In the genomic region with DNA sequence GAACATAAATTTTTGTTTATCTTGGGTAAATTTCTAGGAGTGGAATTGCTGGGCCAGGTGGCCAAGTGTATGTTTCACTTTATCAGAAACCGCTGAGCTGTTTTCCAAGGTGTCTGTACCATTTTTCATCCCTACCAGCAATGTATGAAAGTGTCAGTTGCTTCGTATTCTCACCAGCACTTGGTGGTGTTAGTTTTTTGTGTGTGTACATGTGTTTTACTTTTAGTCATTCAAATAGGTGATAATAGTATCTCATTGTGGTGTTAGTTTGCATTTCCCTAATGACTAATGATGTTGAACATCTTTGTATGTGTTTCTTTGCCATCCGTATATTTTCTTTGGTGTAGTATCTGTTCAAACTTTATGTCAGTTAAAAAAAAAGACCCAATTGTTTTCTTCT, we compare ENCODE assay signal across 23 cellular contexts.
DNase-seq lines count a peak whose midpoint lies in the region; ATAC-seq, FAIRE-seq and TF ChIP-seq lines count a peak whose summit lies in the region.
"Had no signal": no experiment of that assay in that cellular context is flagged by ENCODE, and none has a peak within 500 bp of the region (broad histone marks: within the 10 kb centered on the region; RNA-seq: fewer than 3 reads in every experiment).

No MANE protein-coding gene starts in this region.

- H3K79me2 ChIP-seq in PC-9 (ENCODE audit: low read depth): peaks cover 52% of the 10 kb centered on the region

- peaks cover 56% of the 10 kb centered on the region for H3F3A ChIP-seq in PC-9 (ENCODE audit: insufficient read depth, low read depth)

- ATAC-seq in HG03457 (IDR thresholded peaks at IDR 0.05; ENCODE audit: unreplicated experiment) (no peak), HG02610 (IDR thresholded peaks at IDR 0.05; ENCODE audit: unreplicated experiment) (no peak)
- ATAC-seq: GM12878 had no signal

- no peaks in the 10 kb centered on the region for H3K27me3 ChIP-seq in PC-9 (ENCODE audit: insufficient read depth, low read depth)
- H3K27me3 ChIP-seq: BE2C had no signal

- no peak overlapping the region for H3K4me3 ChIP-seq in PC-9
- H3K4me3 ChIP-seq: GM12878 had no signal

- POLR2A ChIA-PET in PC-9 (lab: Charles Lee; ENCODE audit: unreplicated experiment): interaction anchor here (0.6 kb wide), 2 partner anchors 66 to 155 kb away, joined by 3 to 8 read pairs; no protein-coding TSS in a partner anchor

- CTCF ChIA-PET in PC-9 (lab: Charles Lee): no interaction called here

- intact Hi-C loops in PC-9 (cut with micrococcal nuclease; ENCODE audit: unreplicated experiment): loop anchor here (5.0 kb wide), 1 partner anchor 467 kb away; no protein-coding TSS in a partner anchor

- H3K9me2 ChIP-seq in PC-9 (ENCODE audit: insufficient read depth): no peaks in the 10 kb centered on the region

- no peak overlapping the region for H2AFZ ChIP-seq in PC-9

- BruUV-seq in PC-9 (replicated peaks; lab: Mats Ljungman, UMichigan): no TSS peak

- H3K4me1 ChIP-seq in PC-9 (replicated peaks; ENCODE audit: insufficient read depth): peaks cover 79% of the 10 kb centered on the region
- H3K4me1 ChIP-seq: BE2C had no signal

- 0 out of 2 replicates have a peak overlapping the region, but pooled peaks have one; percentile 5 for H3K4me2 ChIP-seq in PC-9

- FAIRE-seq in HTR-8/SVneo (lab: Jason Lieb, UNC): peak; percentile 44
- FAIRE-seq: GM12878, GM19239, H1 had no signal

- no peaks in the 10 kb centered on the region for H4K20me1 ChIP-seq in PC-9 (ENCODE audit: insufficient read depth)

- no peak for TF ChIP-seq CTCF in PC-9 (conservative IDR thresholded peaks at IDR 0.05)

- peaks cover 24% of the 10 kb centered on the region for H3K36me3 ChIP-seq in PC-9 (ENCODE audit: low read depth)
- H3K36me3 ChIP-seq: BE2C had no signal

- DNase-seq in DMS153 (lab: John Stamatoyannopoulos, UW) (peak; percentile 30), DMS153 treated with DMSO at 0.1 percent for 48 hours (lab: John Stamatoyannopoulos, UW; ENCODE audit: unreplicated experiment) (no peak), HTR-8/SVneo (ENCODE audit: insufficient read length, low spot score) (no peak), PC-9 (no peak)
- no peak for DNase-seq in activated CD4-positive, alpha-beta T cell treated with anti-CD3 and anti-CD28 coated beads, Interleukin-2, amount 50 U/mL, for 48 hours
- DNase-seq: BE2C; C1 segment of cervical spinal cord; CD4-positive, CD25-positive, alpha-beta regulatory T cell; CD8-positive, alpha-beta memory T cell; COR-L47; DMS 273 treated with DMSO at 0.1 percent for 48 hours; DND-41; EL; H9; Kasumi-1; KBM-7 had no signal

- peak overlapping the region; percentile 94; the same call in 1 of the 2 replicates for H3K27ac ChIP-seq in PC-9
- H3K27ac ChIP-seq: 22Rv1, HL-60 had no signal

- H3K9me3 ChIP-seq in PC-9 (ENCODE audit: insufficient read depth, low read depth): no peaks in the 10 kb centered on the region
- H3K9me3 ChIP-seq: BE2C had no signal
